13 cellular contexts compared by ENCODE assay signal in the genomic region with DNA sequence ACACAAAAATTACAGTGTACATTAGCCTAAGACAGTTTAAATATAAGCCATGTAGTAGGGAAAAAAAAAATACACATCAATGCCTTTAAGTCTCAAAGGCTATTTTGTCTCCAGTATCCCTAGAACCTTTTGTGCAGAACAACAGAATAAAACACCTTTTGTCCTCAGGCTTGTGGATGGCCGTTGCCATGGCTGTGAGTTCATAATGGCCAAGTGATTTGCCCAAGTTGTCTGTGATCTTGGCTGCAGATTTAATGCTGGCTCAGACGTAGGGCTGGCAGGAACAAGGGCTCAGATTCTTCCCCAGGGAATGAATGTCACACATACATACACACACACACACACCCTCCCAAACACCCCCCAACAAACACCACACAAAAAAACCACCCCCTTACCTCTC. TPM values are rescaled to one million over a fixed set of nuclear protein-coding genes. Genes with fewer than 3 reads are reported as not detected.
A peak's percentile ranks its signal among the peaks of the same experiment; 100 is the strongest.
DNase-seq lines count a peak whose midpoint lies in the region; ATAC-seq, FAIRE-seq and TF ChIP-seq lines count a peak whose summit lies in the region.
"Had no signal": no experiment of that assay in that cellular context is flagged by ENCODE, and none has a peak within 500 bp of the region (broad histone marks: within the 10 kb centered on the region; RNA-seq: fewer than 3 reads in every experiment).

No MANE protein-coding gene starts in this region.

- TF ChIP-seq CTCF in astrocyte (IDR thresholded peaks at IDR 0.05; ENCODE audit: insufficient read depth, low read depth, low read length): no peak
- no peak for TF ChIP-seq CTCF in retinal pigment epithelial cell (conservative IDR thresholded peaks at IDR 0.05; ENCODE audit: low read depth, low read length)
- TF ChIP-seq CTCF in ovary (IDR thresholded peaks at IDR 0.05): no peak

- no peaks in the 10 kb centered on the region for H3K36me3 Mint-ChIP-seq in astrocyte (ENCODE audit: low read depth, unreplicated experiment)
- H3K36me3 Mint-ChIP-seq in activated naive CD4-positive, alpha-beta T cell treated with anti-CD3 and anti-CD28 coated beads, Interleukin-2, amount 50 U/mL, for 72 hours: no peaks in the 10 kb centered on the region
- H3K36me3 Mint-ChIP-seq: CD8-positive, alpha-beta T cell had no signal

- no peaks in the 10 kb centered on the region for H3K9me3 Mint-ChIP-seq in astrocyte (ENCODE audit: unreplicated experiment)
- no peaks in the 10 kb centered on the region for H3K9me3 Mint-ChIP-seq in activated naive CD4-positive, alpha-beta T cell treated with anti-CD3 and anti-CD28 coated beads, Interleukin-2, amount 50 U/mL, for 72 hours
- H3K9me3 Mint-ChIP-seq: CD8-positive, alpha-beta T cell had no signal

- peaks cover 2% of the 10 kb centered on the region for H3K4me1 Mint-ChIP-seq in astrocyte (ENCODE audit: low read depth, unreplicated experiment)

- peak; percentile 67 for FAIRE-seq in astrocyte (lab: Jason Lieb, UNC)
- FAIRE-seq: H54 had no signal

- H3K4me1 ChIP-seq in astrocyte (ENCODE audit: insufficient read depth, low read length) (peaks cover 5% of the 10 kb centered on the region), ovary (ENCODE audit: insufficient read depth) (no peaks in the 10 kb centered on the region)

- DNase-seq in NCI-H1092 (lab: John Stamatoyannopoulos, UW) (peak; percentile 12), astrocyte (ENCODE audit: low read depth) (no peak), head of caudate nucleus (peak in 39 of 42 donors; percentile 31 to 84 (median 61)), retinal pigment epithelial cell (ENCODE audit: low read depth) (peak; percentile 5), ovary (no peak)
- DNase-seq in activated naive CD4-positive, alpha-beta T cell treated with anti-CD3 and anti-CD28 coated beads, Interleukin-2, amount 50 U/mL, for 72 hours (ENCODE audit: low spot score in 2 of 2): no peak
- DNase-seq: activated naive CD4-positive, alpha-beta T cell; CD8-positive, alpha-beta T cell; cerebellar nuclear complex; NCI-H187; stimulated activated naive CD4-positive, alpha-beta T cell had no signal

- no peaks in the 10 kb centered on the region for H4K20me1 ChIP-seq in astrocyte (ENCODE audit: insufficient read depth, low read length)

- WGBS in ovary, 3 donors: 46 to 57% (median 47%) methylated on average over 2 of the region's 2 CpGs

- TF ChIP-seq POLR2A in ovary (IDR thresholded peaks at IDR 0.05): no peak

- no peaks in the 10 kb centered on the region for H3K9me3 ChIP-seq in astrocyte (ENCODE audit: insufficient read depth, low read depth, low read length)
- no peaks in the 10 kb centered on the region for H3K9me3 ChIP-seq in ovary

- H3K4me2 ChIP-seq in astrocyte (ENCODE audit: low read length): no peak overlapping the region

- H3K27ac ChIP-seq in astrocyte (ENCODE audit: low read depth, low read length): no peak overlapping the region
- H3K27ac ChIP-seq in ovary: no peak overlapping the region

- H3K36me3 ChIP-seq in astrocyte (ENCODE audit: insufficient read depth, low read length) (no peaks in the 10 kb centered on the region), ovary (no peaks in the 10 kb centered on the region)

- no peaks in the 10 kb centered on the region for H3K79me2 ChIP-seq in astrocyte (ENCODE audit: insufficient read depth, low read length)

- H2AFZ ChIP-seq in astrocyte (ENCODE audit: low read depth, low read length): no peak overlapping the region

- H3K27me3 Mint-ChIP-seq in astrocyte (ENCODE audit: low read depth, unreplicated experiment): no peaks in the 10 kb centered on the region

- no peak for ATAC-seq in HG03045 (IDR thresholded peaks at IDR 0.05; ENCODE audit: unreplicated experiment)
- no peak for ATAC-seq in activated naive CD4-positive, alpha-beta T cell treated with anti-CD3 and anti-CD28 coated beads, Interleukin-2, amount 50 U/mL, for 72 hours
- ATAC-seq: CD8-positive, alpha-beta T cell had no signal

- H3K27me3 ChIP-seq in astrocyte (ENCODE audit: insufficient read depth, low read length) (no peaks in the 10 kb centered on the region), ovary (no peaks in the 10 kb centered on the region)

- no peak overlapping the region for H3K4me3 Mint-ChIP-seq in astrocyte (ENCODE audit: unreplicated experiment)
- H3K4me3 Mint-ChIP-seq: CD8-positive, alpha-beta T cell had no signal

- intact Hi-C loops in head of caudate nucleus (cut with DNase I): loop anchor here (10.0 kb wide), 1 partner anchor 103 kb away; no protein-coding TSS in a partner anchor
- intact Hi-C loops in ovary (cut with DNase I): no loop called here

- H3K27ac Mint-ChIP-seq in astrocyte (ENCODE audit: unreplicated experiment): no peak overlapping the region
- H3K27ac Mint-ChIP-seq in activated naive CD4-positive, alpha-beta T cell treated with anti-CD3 and anti-CD28 coated beads, Interleukin-2, amount 50 U/mL, for 72 hours: no peak overlapping the region
- H3K27ac Mint-ChIP-seq: CD8-positive, alpha-beta T cell had no signal

- TF ChIP-seq EP300 in ovary (IDR thresholded peaks at IDR 0.05): no peak

- no peak overlapping the region for H3K9ac ChIP-seq in astrocyte (ENCODE audit: low read length)

- H3K4me3 ChIP-seq in astrocyte (ENCODE audit: insufficient read depth, low read depth, low read length): no peak overlapping the region
- no peak overlapping the region for H3K4me3 ChIP-seq in retinal pigment epithelial cell (ENCODE audit: low read length)
- H3K4me3 ChIP-seq in ovary: no peak overlapping the region

RNA-seq across cellular contexts. Expression of gene GPM6B, which starts 25.3 kb away (rescaled TPM):
- 21.5 and 22.4 TPM in 2 replicates for total RNA-seq in astrocyte
- total RNA-seq in ovary: 1 to 10 TPM in 6 of 7 donors, under 1 TPM in 1; 1.00 to 5.1 (median 4.2) TPM
- polyA plus RNA-seq in ovary: 1 to 10 TPM; 3.4 to 9.4 TPM
- total RNA-seq in activated naive CD4-positive, alpha-beta T cell treated with anti-CD3 and anti-CD28 coated beads, Interleukin-2, amount 50 U/mL, for 72 hours: not detected
- total RNA-seq: CD8-positive, alpha-beta T cell had no signal

RNA-seq across cellular contexts. Expression of gene OFD1, which starts 57.0 kb away (rescaled TPM):
- total RNA-seq in astrocyte (16.1 and 22.0 TPM in 2 replicates), ovary (10 to 100 TPM; 27.0 to 35.7 (median 33.7) TPM)
- polyA plus RNA-seq in ovary: 10 to 100 TPM; 21.8 to 22.2 TPM
- total RNA-seq in activated naive CD4-positive, alpha-beta T cell treated with anti-CD3 and anti-CD28 coated beads, Interleukin-2, amount 50 U/mL, for 72 hours: 10 to 100 TPM; 36.9 to 40.7 TPM

RNA-seq across cellular contexts. Expression of gene TRAPPC2, which starts 57.1 kb away (rescaled TPM):
- total RNA-seq in astrocyte (16.6 and 17.0 TPM in 2 replicates), ovary (10 to 100 TPM; 18.6 to 26.5 (median 21.1) TPM)
- 10 to 100 TPM; 10.7 to 11.2 TPM for polyA plus RNA-seq in ovary
- 10 to 100 TPM; 14.5 to 18.1 TPM for total RNA-seq in activated naive CD4-positive, alpha-beta T cell treated with anti-CD3 and anti-CD28 coated beads, Interleukin-2, amount 50 U/mL, for 72 hours

Comparison
In these comparisons a context has a peak if more than half of its experiments do, and no peak if none do; other contexts are left out.
1. DNase-seq: peak in NCI-H1092 (single experiment), head of caudate nucleus (39 of 42) and retinal pigment epithelial cell (single experiment); none in astrocyte (single experiment), ovary (0 of 5) and activated naive CD4-positive, alpha-beta T cell treated with anti-CD3 and anti-CD28 coated beads, Interleukin-2, amount 50 U/mL, for 72 hours (0 of 2).